21 cellular contexts compared by ENCODE assay signal in the genomic region with DNA sequence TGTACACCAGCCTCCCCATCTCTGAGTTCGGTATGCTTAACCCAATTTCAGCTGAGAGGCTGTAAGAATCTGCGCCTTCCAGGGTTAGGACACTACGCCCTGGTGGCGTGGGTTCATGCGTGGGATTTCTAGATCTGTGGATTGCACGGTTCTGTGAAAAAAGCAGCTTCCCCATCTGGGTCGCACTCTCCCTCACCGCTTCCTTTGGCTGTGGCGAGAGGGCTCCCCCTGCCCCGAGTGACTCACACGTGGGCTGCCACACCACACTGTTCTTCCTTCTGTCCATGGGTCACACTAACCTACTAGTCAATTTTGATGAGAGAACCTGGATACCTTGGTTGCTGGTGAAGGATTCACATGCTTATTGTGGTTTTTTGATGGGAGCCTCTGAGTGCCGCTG.
DNase-seq lines count a peak whose midpoint lies in the region; ATAC-seq and TF ChIP-seq lines count a peak whose summit lies in the region.
"Had no signal": no experiment of that assay in that cellular context is flagged by ENCODE, and none has a peak within 500 bp of the region (broad histone marks: within the 10 kb centered on the region; RNA-seq: fewer than 3 reads in every experiment).

No MANE protein-coding gene starts in this region.

- no peak overlapping the region for H3K27ac ChIP-seq in esophagus muscularis mucosa (replicated peaks in 1 of 4)
- H3K27ac ChIP-seq: 22Rv1, BLaER1, C4-2B, GM23248 had no signal

- TF ChIP-seq POLR2A in esophagus muscularis mucosa (IDR thresholded peaks at IDR 0.05; ENCODE audit: low read depth), result no peak

- H3K4me1 ChIP-seq in esophagus muscularis mucosa, result no peaks in the 10 kb centered on the region

- no peak overlapping the region for H3K27ac Mint-ChIP-seq in activated CD4-positive, alpha-beta memory T cell treated with anti-CD3 and anti-CD28 coated beads for 36 hours
- H3K27ac Mint-ChIP-seq in activated CD4-positive, alpha-beta memory T cell treated with anti-CD3 and anti-CD28 coated beads, Interleukin-2, amount 10 ng/mL, durations not matched to agents 7 days and 5 days, result no peak overlapping the region
- no peak overlapping the region for H3K27ac Mint-ChIP-seq in natural killer cell
- H3K27ac Mint-ChIP-seq: B cell; CD4-positive, alpha-beta memory T cell had no signal

- peaks cover 31% of the 10 kb centered on the region for H3K27me3 Mint-ChIP-seq in activated CD4-positive, alpha-beta memory T cell treated with anti-CD3 and anti-CD28 coated beads for 36 hours
- H3K27me3 Mint-ChIP-seq in activated CD4-positive, alpha-beta memory T cell treated with anti-CD3 and anti-CD28 coated beads, Interleukin-2, amount 10 ng/mL, durations not matched to agents 7 days and 5 days, result peaks cover 28% of the 10 kb centered on the region
- peaks cover 28 to 71% of the 10 kb centered on the region in 2 donors for H3K27me3 Mint-ChIP-seq in natural killer cell (ENCODE audit: low read depth in 2 of 2)

- peaks cover 41% of the 10 kb centered on the region for H3K9me3 Mint-ChIP-seq in activated CD4-positive, alpha-beta memory T cell treated with anti-CD3 and anti-CD28 coated beads for 36 hours
- H3K9me3 Mint-ChIP-seq in activated CD4-positive, alpha-beta memory T cell treated with anti-CD3 and anti-CD28 coated beads, Interleukin-2, amount 10 ng/mL, durations not matched to agents 7 days and 5 days, result peaks cover 27% of the 10 kb centered on the region
- H3K9me3 Mint-ChIP-seq in natural killer cell, result peaks cover 9 to 14% of the 10 kb centered on the region in 2 donors

- peaks cover 3% of the 10 kb centered on the region for H3K4me1 Mint-ChIP-seq in activated CD4-positive, alpha-beta memory T cell treated with anti-CD3 and anti-CD28 coated beads for 36 hours (ENCODE audit: low read depth)
- H3K4me1 Mint-ChIP-seq in activated CD4-positive, alpha-beta memory T cell treated with anti-CD3 and anti-CD28 coated beads, Interleukin-2, amount 10 ng/mL, durations not matched to agents 7 days and 5 days, result peaks cover 10% of the 10 kb centered on the region
- H3K4me1 Mint-ChIP-seq in natural killer cell, result peaks cover 10 to 11% of the 10 kb centered on the region in 2 donors
- H3K4me1 Mint-ChIP-seq: B cell had no signal

- intact Hi-C loops in activated CD4-positive, alpha-beta memory T cell treated with anti-CD3 and anti-CD28 coated beads for 36 hours (cut with micrococcal nuclease), result no loop called here
- intact Hi-C loops in esophagus muscularis mucosa (cut with DNase I) (no loop called here), natural killer cell (cut with micrococcal nuclease) (no loop called here)

- WGBS in esophagus muscularis mucosa, result 95% methylated on average over 12 of the region's 12 CpGs

- no peak for TF ChIP-seq EP300 in esophagus muscularis mucosa (IDR thresholded peaks at IDR 0.05)

- TF ChIP-seq CTCF in esophagus muscularis mucosa (IDR thresholded peaks at IDR 0.05) (no peak), natural killer cell (IDR thresholded peaks at IDR 0.05) (no peak), GM10266 (IDR thresholded peaks at IDR 0.05; ENCODE audit: control insufficient read depth, insufficient read depth, low read depth, missing control alignments) (no peak)

- peak; percentile 76 to 98 (median 82) for ATAC-seq in natural killer cell

- CTCF ChIA-PET in activated CD4-positive, alpha-beta memory T cell treated with anti-CD3 and anti-CD28 coated beads for 36 hours (lab: Charles Lee), result no interaction called here
- CTCF ChIA-PET in activated CD4-positive, alpha-beta memory T cell treated with anti-CD3 and anti-CD28 coated beads, Interleukin-2, amount 10 ng/mL, durations not matched to agents 7 days and 5 days (lab: Charles Lee), result no interaction called here

- H3K4me3 Mint-ChIP-seq in activated CD4-positive, alpha-beta memory T cell treated with anti-CD3 and anti-CD28 coated beads for 36 hours, result no peak overlapping the region
- no peak overlapping the region for H3K4me3 Mint-ChIP-seq in activated CD4-positive, alpha-beta memory T cell treated with anti-CD3 and anti-CD28 coated beads, Interleukin-2, amount 10 ng/mL, durations not matched to agents 7 days and 5 days
- peak overlapping the region; percentile 10 for H3K4me3 Mint-ChIP-seq in natural killer cell
- H3K4me3 Mint-ChIP-seq: B cell; CD4-positive, alpha-beta memory T cell had no signal

- H3K36me3 Mint-ChIP-seq in activated CD4-positive, alpha-beta memory T cell treated with anti-CD3 and anti-CD28 coated beads for 36 hours, result peaks cover 11% of the 10 kb centered on the region
- peaks cover 20% of the 10 kb centered on the region for H3K36me3 Mint-ChIP-seq in activated CD4-positive, alpha-beta memory T cell treated with anti-CD3 and anti-CD28 coated beads, Interleukin-2, amount 10 ng/mL, durations not matched to agents 7 days and 5 days (ENCODE audit: low read depth)
- peaks cover 17% of the 10 kb centered on the region for H3K36me3 Mint-ChIP-seq in natural killer cell

- no peaks in the 10 kb centered on the region for H3K27me3 ChIP-seq in esophagus muscularis mucosa
- H3K27me3 ChIP-seq: BLaER1 had no signal

- peak; percentile 18 for DNase-seq in activated CD4-positive, alpha-beta memory T cell treated with anti-CD3 and anti-CD28 coated beads for 36 hours
- DNase-seq in activated CD4-positive, alpha-beta memory T cell treated with anti-CD3 and anti-CD28 coated beads, Interleukin-2, amount 10 ng/mL, durations not matched to agents 7 days and 5 days, result no peak
- DNase-seq in esophagus muscularis mucosa (ENCODE audit: extremely low spot score) (peak; percentile 66), natural killer cell (peak; percentile 45), NCI-H1417 treated with DMSO at 0.1 percent for 48 hours (lab: John Stamatoyannopoulos, UW) (no peak), GM10266 (ENCODE audit: extremely low spot score) (no peak), germinal center (ENCODE audit: low spot score) (no peak), HUDEP-2 (lab: John Stamatoyannopoulos, UW; ENCODE audit: unreplicated experiment in 76 of 76) (no peak)
- DNase-seq: Calu3; CD4-positive, alpha-beta memory T cell; COR-L47; DMS53; DMS79 treated with DMSO at 0.1 percent for 48 hours; GF-D8; GM23248; H7; HCEC 1CT had no signal

- H3K9me3 ChIP-seq in esophagus muscularis mucosa, result peaks cover 0 to 25% (median 11%) of the 10 kb centered on the region in 4 donors

- H3K36me3 ChIP-seq in esophagus muscularis mucosa, result no peaks in the 10 kb centered on the region
- H3K36me3 ChIP-seq: BLaER1 had no signal

- no peak overlapping the region for H3K4me3 ChIP-seq in esophagus muscularis mucosa
- H3K4me3 ChIP-seq: BLaER1, GM23248 had no signal

- POLR2A ChIA-PET in activated CD4-positive, alpha-beta memory T cell treated with anti-CD3 and anti-CD28 coated beads for 36 hours (lab: Charles Lee), result no interaction called here
- POLR2A ChIA-PET in activated CD4-positive, alpha-beta memory T cell treated with anti-CD3 and anti-CD28 coated beads, Interleukin-2, amount 10 ng/mL, durations not matched to agents 7 days and 5 days (lab: Charles Lee), result no interaction called here

Comparison
In these comparisons a context has a peak if more than half of its experiments do, and no peak if none do; other contexts are left out.
1. DNase-seq: peak in activated CD4-positive, alpha-beta memory T cell treated with anti-CD3 and anti-CD28 coated beads for 36 hours (single experiment), esophagus muscularis mucosa (single experiment) and natural killer cell (single experiment); none in activated CD4-positive, alpha-beta memory T cell treated with anti-CD3 and anti-CD28 coated beads, Interleukin-2, amount 10 ng/mL, durations not matched to agents 7 days and 5 days (single experiment), NCI-H1417 treated with DMSO at 0.1 percent for 48 hours (single experiment), GM10266 (single experiment), germinal center (single experiment) and HUDEP-2 (0 of 76).